Comparison of ENCODE assay signal across 8 cellular contexts in the genomic region with DNA sequence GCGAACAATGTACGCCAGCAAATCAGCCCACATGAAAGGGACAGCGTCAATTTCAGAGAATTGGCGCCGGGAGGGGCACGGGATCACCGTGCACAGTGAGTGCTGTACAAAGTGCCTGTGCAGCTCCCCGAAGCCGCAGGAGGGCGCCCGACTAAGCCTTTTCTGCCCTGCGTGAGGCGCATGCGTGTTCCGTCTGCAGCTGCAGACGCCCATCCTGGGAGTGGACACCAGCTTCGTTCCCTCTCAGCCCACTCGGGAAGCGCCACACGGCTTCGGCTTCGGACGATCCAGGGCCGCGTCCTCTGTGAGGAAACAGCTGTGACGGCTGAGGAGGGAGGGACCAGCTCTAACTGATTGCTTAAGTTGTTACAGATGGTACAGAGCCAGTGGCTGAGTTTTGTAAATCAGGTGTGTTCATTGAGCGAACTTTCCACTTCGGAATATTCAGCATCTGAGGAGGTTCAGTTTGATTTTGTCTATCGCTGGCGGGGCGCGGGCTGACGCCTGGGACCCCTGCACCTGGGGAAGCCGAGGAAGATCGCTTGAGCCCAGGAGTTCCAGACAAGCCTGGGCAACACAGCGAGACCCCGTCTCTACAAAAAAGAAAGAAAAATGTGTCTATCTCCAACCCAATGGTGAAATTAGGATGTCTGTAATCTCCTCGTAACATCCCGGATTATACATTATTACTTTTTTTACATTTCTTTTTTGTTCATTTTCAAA. TPM values are rescaled to one million over a fixed set of nuclear protein-coding genes. Genes with fewer than 3 reads are reported as not detected.
A peak's percentile ranks its signal among the peaks of the same experiment; 100 is the strongest.
DNase-seq lines count a peak whose midpoint lies in the region; TF ChIP-seq lines count a peak whose summit lies in the region.

No MANE protein-coding gene starts in this region.

- H3K4me3 ChIP-seq in AG09309 (ENCODE audit: control insufficient read depth, low read depth, low read length) (peak overlapping the region; percentile 42), choroid plexus epithelial cell (ENCODE audit: low read depth, low read length) (peak overlapping the region; percentile 50), kidney epithelial cell (ENCODE audit: low read depth, low read length) (peak overlapping the region; percentile 29)

- H3K27me3 ChIP-seq in kidney epithelial cell (ENCODE audit: control insufficient read depth, insufficient read depth, low read length) = peaks cover 5% of the 10 kb centered on the region

- TF ChIP-seq CTCF in AG09309 (IDR thresholded peaks at IDR 0.05; ENCODE audit: control insufficient read depth, insufficient read depth, low read depth, low read length, missing control alignments) (peak; percentile 94), choroid plexus epithelial cell (conservative IDR thresholded peaks at IDR 0.05; ENCODE audit: low read depth, low read length) (peak; percentile 92), kidney epithelial cell (IDR thresholded peaks at IDR 0.05; ENCODE audit: insufficient read depth, low read length, poor library complexity, severe bottlenecking) (peak; percentile 98)

- H3K36me3 ChIP-seq in kidney epithelial cell (ENCODE audit: control insufficient read depth, insufficient read depth, low read length) = no peaks in the 10 kb centered on the region

- DNase-seq in AG09309 (ENCODE audit: low read depth) = peak; percentile 50
- DNase-seq in GOT3 (lab: John Stamatoyannopoulos, UW) = peak; percentile 65
- DNase-seq in NCI-H345 (lab: John Stamatoyannopoulos, UW) = peak; percentile 88
- peak; percentile 96 for DNase-seq in activated CD4-positive, alpha-beta T cell treated with anti-CD3 and anti-CD28 coated beads for 48 hours
- peak; percentile 93 for DNase-seq in choroid plexus epithelial cell (ENCODE audit: low read depth)
- DNase-seq in kidney epithelial cell (ENCODE audit: low read depth) = peak; percentile 47
- peak; percentile 90 for DNase-seq in stimulated activated CD4-positive, alpha-beta T cell treated with anti-CD3 and anti-CD28 coated beads, Interleukin-12 subunit alpha, Interleukin-12 subunit beta, amount 100 ng/mL, for 4 hours
- no peak for DNase-seq in cortex of kidney (lab: John Stamatoyannopoulos, UW)

RNA-seq across cellular contexts. Expression of a gene that starts 15.4 kb away (rescaled TPM):
- 3.4 and 12.4 TPM in 2 replicates for total RNA-seq in kidney epithelial cell
